In the genomic region with DNA sequence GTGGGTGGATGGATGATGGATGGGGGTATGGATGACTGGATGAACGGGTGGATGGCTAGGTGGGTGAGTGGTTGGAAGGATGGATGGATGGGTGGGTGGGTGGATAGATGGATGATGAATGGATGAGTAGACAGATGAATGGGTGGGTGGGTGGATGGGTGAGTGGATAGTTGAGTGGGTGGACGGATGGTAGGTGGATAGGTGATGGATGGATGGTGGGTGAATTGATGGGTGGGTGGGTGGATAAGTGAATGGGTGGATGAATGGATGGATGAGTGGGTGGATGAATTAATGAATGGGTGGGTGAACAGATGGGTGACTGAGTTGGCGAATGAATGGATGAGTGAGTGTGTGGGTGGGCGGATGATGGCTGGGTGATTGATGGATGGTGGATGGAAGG, we compare ENCODE assay signal across 12 cellular contexts. TPM values are rescaled to one million over a fixed set of nuclear protein-coding genes. Genes with fewer than 3 reads are reported as not detected.
"Had no signal": no experiment of that assay in that cellular context is flagged by ENCODE, and none has a peak within 500 bp of the region (broad histone marks: within the 10 kb centered on the region; RNA-seq: fewer than 3 reads in every experiment).

No MANE protein-coding gene starts in this region.

- H3K4me3 ChIP-seq: GM23248, GM23338, HAP-1 had no signal

- ATAC-seq: GM23338, HCT116 had no signal

- H3K27ac ChIP-seq: GM23248 had no signal

- H3K9me3 ChIP-seq: HAP-1 had no signal

- H3K9ac ChIP-seq: GM23248 had no signal

- H3K36me3 ChIP-seq: HAP-1 had no signal

- H3K4me1 ChIP-seq: HAP-1 had no signal

- H2AFZ ChIP-seq: GM23248, GM23338 had no signal

- DNase-seq: GM23248, GOT3, H7, H9, HCEC 1CT, HFFc6 had no signal

- H3K4me2 ChIP-seq: GM23338 had no signal

- FAIRE-seq: H1, H54 had no signal

RNA-seq across cellular contexts. Expression of a gene that starts 4.9 kb away (rescaled TPM):
- total RNA-seq: GM23248, H4, HFFc6 had no signal
- polyA plus RNA-seq: GM23248 had no signal

RNA-seq across cellular contexts. Expression of a gene that starts 7.8 kb away (rescaled TPM):
- total RNA-seq: GM23248, GM23338, H1, H4, H7, H9, HFFc6 had no signal
- polyA plus RNA-seq: GM23248, GM23338, H1 had no signal
